ENCODE assay signal across 11 cellular contexts in the genomic region with DNA sequence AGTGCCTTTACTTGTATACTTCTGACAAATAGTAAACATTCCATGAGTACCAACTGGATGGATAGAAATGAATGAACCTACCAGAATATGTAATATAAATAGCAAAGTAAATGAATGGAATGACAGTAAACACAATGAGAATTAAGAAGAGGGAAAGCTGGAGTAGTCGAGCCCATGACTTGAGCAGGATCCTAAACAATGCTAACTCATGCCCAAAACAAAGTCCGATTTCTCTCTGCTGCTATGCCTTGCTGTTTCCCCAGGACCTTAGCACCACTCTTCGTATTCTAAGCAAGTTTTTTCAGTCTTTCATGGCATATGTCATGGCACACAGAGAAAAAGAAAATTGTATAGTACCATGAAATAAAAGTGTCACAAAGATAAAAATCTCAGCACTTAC. TPM values are rescaled to one million over a fixed set of nuclear protein-coding genes. Genes with fewer than 3 reads are reported as not detected.
DNase-seq lines count a peak whose midpoint lies in the region; ATAC-seq, FAIRE-seq and TF ChIP-seq lines count a peak whose summit lies in the region.
"Had no signal": no experiment of that assay in that cellular context is flagged by ENCODE, and none has a peak within 500 bp of the region (broad histone marks: within the 10 kb centered on the region; RNA-seq: fewer than 3 reads in every experiment).

No MANE protein-coding gene starts in this region.

- DNase-seq in activated naive CD4-positive, alpha-beta T cell treated with anti-CD3 and anti-CD28 coated beads, Interleukin-2, amount 50 U/mL, for 72 hours (ENCODE audit: low spot score in 2 of 2), result no peak
- DNase-seq in activated CD8-positive, alpha-beta T cell treated with anti-CD3 and anti-CD28 coated beads for 36 hours, result no peak
- DNase-seq in keratinocyte (ENCODE audit: low read depth, low spot score) (no peak), middle frontal gyrus (ENCODE audit: extremely low spot score, low spot score) (no peak), HTR-8/SVneo (ENCODE audit: insufficient read length, low spot score) (no peak), hypothalamus (lab: John Stamatoyannopoulos, UW) (no peak)
- DNase-seq: NCI-H2029 treated with DMSO at 0.1 percent for 48 hours had no signal

- peaks cover 6% of the 10 kb centered on the region for H3K36me3 Mint-ChIP-seq in activated naive CD4-positive, alpha-beta T cell treated with anti-CD3 and anti-CD28 coated beads, Interleukin-2, amount 50 U/mL, for 24 hours
- peaks cover 15 to 17% of the 10 kb centered on the region in 2 donors for H3K36me3 Mint-ChIP-seq in activated naive CD4-positive, alpha-beta T cell treated with anti-CD3 and anti-CD28 coated beads, Interleukin-2, amount 50 U/mL, for 72 hours
- peaks cover 21% of the 10 kb centered on the region for H3K36me3 Mint-ChIP-seq in activated CD8-positive, alpha-beta T cell treated with anti-CD3 and anti-CD28 coated beads for 36 hours (ENCODE audit: low read depth)

- no peaks in the 10 kb centered on the region for H4K20me1 ChIP-seq in keratinocyte (ENCODE audit: control insufficient read depth, extremely low read depth, insufficient read depth, low read length)

- POLR2A ChIA-PET in activated CD8-positive, alpha-beta T cell treated with anti-CD3 and anti-CD28 coated beads for 36 hours (lab: Charles Lee), result interaction anchor here (1.0 to 3.1 kb wide), 4 partner anchors 8 to 288 kb away, joined by 3 to 15 read pairs (median 9); a partner anchor contains a TSS

- peak overlapping the region; percentile 90 for H3K4me2 ChIP-seq in keratinocyte (ENCODE audit: control insufficient read depth, extremely low read depth, insufficient read depth, low read depth, low read length)

- H3K27me3 Mint-ChIP-seq in activated naive CD4-positive, alpha-beta T cell treated with anti-CD3 and anti-CD28 coated beads, Interleukin-2, amount 50 U/mL, for 24 hours, result no peaks in the 10 kb centered on the region
- H3K27me3 Mint-ChIP-seq in activated CD8-positive, alpha-beta T cell treated with anti-CD3 and anti-CD28 coated beads for 36 hours, result no peaks in the 10 kb centered on the region

- H3K27me3 ChIP-seq in keratinocyte (ENCODE audit: control insufficient read depth, extremely low read depth, insufficient read depth, low read length) (no peaks in the 10 kb centered on the region), stomach smooth muscle (ENCODE audit: control insufficient read depth in 1 of 2, insufficient read depth in 2 of 2, low read length in 2 of 2) (no peaks in the 10 kb centered on the region)

- no peak for TF ChIP-seq CTCF in activated CD8-positive, alpha-beta T cell treated with anti-CD3 and anti-CD28 coated beads for 36 hours (IDR thresholded peaks at IDR 0.05)
- TF ChIP-seq CTCF in keratinocyte (optimal IDR thresholded peaks at IDR 0.05 in 1 of 3, IDR thresholded peaks at IDR 0.05 in 1 of 3, conservative IDR thresholded peaks at IDR 0.05 in 1 of 3; ENCODE audit: extremely low read depth in 1 of 3, insufficient read depth in 2 of 3, low read length in 3 of 3), result no peak

- H3K79me2 ChIP-seq in keratinocyte (ENCODE audit: control insufficient read depth, insufficient read depth, low read length), result peaks cover 20% of the 10 kb centered on the region

- H3K27ac ChIP-seq in keratinocyte (ENCODE audit: control insufficient read depth, insufficient read depth, low read length) (no peak overlapping the region), stomach smooth muscle (ENCODE audit: low read length) (no peak overlapping the region)

- dilution Hi-C loops in keratinocyte (cut with MboI; ENCODE audit: extremely low pct_ligation_motif_present, low sequenced_read_pairs), result no loop called here

- peak overlapping the region; percentile 90 for H3K27ac Mint-ChIP-seq in activated naive CD4-positive, alpha-beta T cell treated with anti-CD3 and anti-CD28 coated beads, Interleukin-2, amount 50 U/mL, for 24 hours
- H3K27ac Mint-ChIP-seq in activated naive CD4-positive, alpha-beta T cell treated with anti-CD3 and anti-CD28 coated beads, Interleukin-2, amount 50 U/mL, for 72 hours, result peak overlapping the region in 1 of 2 donors; percentile 94
- no peak overlapping the region for H3K27ac Mint-ChIP-seq in activated CD8-positive, alpha-beta T cell treated with anti-CD3 and anti-CD28 coated beads for 36 hours

- FAIRE-seq in keratinocyte (lab: Jason Lieb, UNC) (no peak), HTR-8/SVneo (lab: Jason Lieb, UNC) (no peak)

- no peak overlapping the region for H2AFZ ChIP-seq in keratinocyte (ENCODE audit: control insufficient read depth, low read length)

- intact Hi-C loops in activated CD8-positive, alpha-beta T cell treated with anti-CD3 and anti-CD28 coated beads for 36 hours (cut with micrococcal nuclease), result no loop called here

- H3K9ac ChIP-seq in keratinocyte (ENCODE audit: control insufficient read depth, extremely low read depth, insufficient read depth, low read length) (no peak overlapping the region), stomach smooth muscle (ENCODE audit: low read length in 2 of 2) (peak overlapping the region in 1 of 2 donors; percentile 79)

- H3K9me3 ChIP-seq in keratinocyte (ENCODE audit: control insufficient read depth, low read depth, low read length) (no peaks in the 10 kb centered on the region), stomach smooth muscle (ENCODE audit: control insufficient read depth in 2 of 2, low read length in 2 of 2) (no peaks in the 10 kb centered on the region)

- peaks cover 65% of the 10 kb centered on the region for H3K4me1 Mint-ChIP-seq in activated naive CD4-positive, alpha-beta T cell treated with anti-CD3 and anti-CD28 coated beads, Interleukin-2, amount 50 U/mL, for 24 hours
- peaks cover 46% of the 10 kb centered on the region for H3K4me1 Mint-ChIP-seq in activated CD8-positive, alpha-beta T cell treated with anti-CD3 and anti-CD28 coated beads for 36 hours (ENCODE audit: low read depth)

- CTCF ChIA-PET in activated CD8-positive, alpha-beta T cell treated with anti-CD3 and anti-CD28 coated beads for 36 hours (lab: Charles Lee), result interaction anchor here (1.4 kb wide), 1 partner anchor 8 kb away, joined by 3 read pairs; no protein-coding TSS in a partner anchor

- H3K36me3 ChIP-seq in keratinocyte (ENCODE audit: control insufficient read depth in 2 of 2, extremely low read depth in 1 of 2, insufficient read depth in 2 of 2, low read length in 2 of 2) (peaks cover 2 to 3% of the 10 kb centered on the region in 2 experiments), stomach smooth muscle (ENCODE audit: control insufficient read depth in 2 of 2, insufficient read depth in 2 of 2, low read length in 2 of 2) (peaks cover 0 to 4% of the 10 kb centered on the region in 2 donors)

- H3K4me1 ChIP-seq in keratinocyte (ENCODE audit: control insufficient read depth, extremely low read depth, insufficient read depth, low read length), result peaks cover 17% of the 10 kb centered on the region
- H3K4me1 ChIP-seq in stomach smooth muscle (ENCODE audit: control insufficient read depth, insufficient read depth, low read length), result peaks cover 16% of the 10 kb centered on the region

- peak overlapping the region in 1 of 3 experiments; percentile 78 for H3K4me3 ChIP-seq in keratinocyte (ENCODE audit: control insufficient read depth in 2 of 3, extremely low read depth in 1 of 3, insufficient read depth in 2 of 3, low read depth in 1 of 3, low read length in 3 of 3)
- H3K4me3 ChIP-seq in stomach smooth muscle (ENCODE audit: low read length in 2 of 2), result peak overlapping the region; percentile 56 to 85

- ATAC-seq in activated naive CD4-positive, alpha-beta T cell treated with anti-CD3 and anti-CD28 coated beads, Interleukin-2, amount 50 U/mL, for 72 hours, result no peak
- ATAC-seq in activated CD8-positive, alpha-beta T cell treated with anti-CD3 and anti-CD28 coated beads for 36 hours, result no peak
- ATAC-seq: esophagus mucosa had no signal

- peak overlapping the region; percentile 89 for H3K4me3 Mint-ChIP-seq in activated naive CD4-positive, alpha-beta T cell treated with anti-CD3 and anti-CD28 coated beads, Interleukin-2, amount 50 U/mL, for 24 hours
- peak overlapping the region; percentile 92 for H3K4me3 Mint-ChIP-seq in activated CD8-positive, alpha-beta T cell treated with anti-CD3 and anti-CD28 coated beads for 36 hours

- no peaks in the 10 kb centered on the region for H3K9me3 Mint-ChIP-seq in activated naive CD4-positive, alpha-beta T cell treated with anti-CD3 and anti-CD28 coated beads, Interleukin-2, amount 50 U/mL, for 24 hours
- no peaks in the 10 kb centered on the region for H3K9me3 Mint-ChIP-seq in activated naive CD4-positive, alpha-beta T cell treated with anti-CD3 and anti-CD28 coated beads, Interleukin-2, amount 50 U/mL, for 72 hours
- H3K9me3 Mint-ChIP-seq in activated CD8-positive, alpha-beta T cell treated with anti-CD3 and anti-CD28 coated beads for 36 hours, result no peaks in the 10 kb centered on the region
- H3K9me3 Mint-ChIP-seq: CD14-positive monocyte had no signal

- no peaks in the 10 kb centered on the region for H3K9me1 ChIP-seq in keratinocyte (ENCODE audit: control insufficient read depth, extremely low read depth, insufficient read depth, low read length)

RNA-seq across cellular contexts. Expression of a gene that starts 1.8 kb away (rescaled TPM):
- 1 to 10 TPM; 7.7 to 8.4 TPM for total RNA-seq in activated naive CD4-positive, alpha-beta T cell treated with anti-CD3 and anti-CD28 coated beads, Interleukin-2, amount 50 U/mL, for 72 hours
- total RNA-seq in activated CD8-positive, alpha-beta T cell treated with anti-CD3 and anti-CD28 coated beads for 36 hours, result 10 to 100 TPM in 1 of 2 experiments, 1 to 10 TPM in 1; 9.8 to 10.9 TPM
- 1.9 to 4.1 TPM (median 1.9 TPM) in 3 replicates for polyA plus RNA-seq in keratinocyte
- polyA plus RNA-seq in keratinocyte (2011; ENCODE audit: low read depth), result 15.5 TPM
- 2.1 and 2.3 TPM in 2 replicates for polyA plus RNA-seq in keratinocyte (2011; cell fraction: cytosol; rRNA removed)
- 1.5 and 2.7 TPM in 2 replicates for polyA plus RNA-seq in keratinocyte (2011; cell fraction: nucleus; rRNA removed)
- 6.3 and 8.1 TPM in 2 replicates for polyA plus RNA-seq in keratinocyte (2012; ENCODE audit: low replicate concordance)
- polyA minus RNA-seq in keratinocyte, result 2.2 TPM in 1 of 3 replicates, not detected in the others
- polyA minus RNA-seq in keratinocyte (2011; cell fraction: cytosol; rRNA and poly(A)+ RNA removed), result not detected
- polyA minus RNA-seq in keratinocyte (2011; cell fraction: nucleus; rRNA and poly(A)+ RNA removed), result 1.3 and 2.5 TPM in 2 replicates
